Comparison of ENCODE assay signal across 14 cellular contexts in the genomic region with DNA sequence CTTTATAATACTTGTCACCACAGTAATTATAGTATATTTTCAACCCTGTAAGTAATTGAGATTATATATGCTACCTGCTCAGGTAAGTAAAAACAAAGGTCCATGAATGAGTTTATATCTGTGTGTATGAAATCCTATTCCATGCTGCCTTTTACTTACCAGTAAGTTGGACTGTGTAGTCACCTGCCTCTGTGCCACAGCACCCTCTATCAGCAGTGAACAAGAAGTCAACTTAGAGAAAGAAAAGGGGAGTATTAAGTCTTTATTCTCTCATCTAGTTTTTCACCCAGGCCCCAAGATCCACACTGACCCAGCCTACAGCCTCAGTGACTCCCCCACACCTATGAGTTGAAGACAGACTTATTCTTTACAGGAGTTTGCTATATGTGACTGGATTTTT. TPM values are rescaled to one million over a fixed set of nuclear protein-coding genes. Genes with fewer than 3 reads are reported as not detected.
DNase-seq lines count a peak whose midpoint lies in the region; ATAC-seq lines count a peak whose summit lies in the region.
"Had no signal": no experiment of that assay in that cellular context is flagged by ENCODE, and none has a peak within 500 bp of the region (broad histone marks: within the 10 kb centered on the region; RNA-seq: fewer than 3 reads in every experiment).

No MANE protein-coding gene starts in this region.

- H3K14ac ChIP-seq in mesenchymal stem cell (ENCODE audit: low read length in 2 of 2): no peak overlapping the region

- no peaks in the 10 kb centered on the region for H3K9me3 ChIP-seq in mesenchymal stem cell (ENCODE audit: control insufficient read depth, low read length)
- H3K9me3 ChIP-seq: A549 had no signal

- CTCF ChIA-PET in activated CD4-positive, alpha-beta T cell treated with anti-CD3 and anti-CD28 coated beads for 36 hours (lab: Charles Lee): no interaction called here

- H3K9me3 Mint-ChIP-seq in activated CD4-positive, alpha-beta T cell treated with anti-CD3 and anti-CD28 coated beads for 36 hours (ENCODE audit: low read depth): peaks cover 3% of the 10 kb centered on the region

- no peak overlapping the region for H2BK15ac ChIP-seq in mesenchymal stem cell (ENCODE audit: low read depth, poor library complexity, severe bottlenecking)

- no peak overlapping the region for H3K4ac ChIP-seq in mesenchymal stem cell (ENCODE audit: low read depth in 1 of 2, low read length in 2 of 2)

- no peaks in the 10 kb centered on the region for H3K27me3 Mint-ChIP-seq in activated CD4-positive, alpha-beta T cell treated with anti-CD3 and anti-CD28 coated beads for 36 hours

- H3K18ac ChIP-seq in mesenchymal stem cell (ENCODE audit: low read depth in 1 of 2, low read length in 2 of 2): no peak overlapping the region

- peaks cover 30% of the 10 kb centered on the region for H3K4me1 Mint-ChIP-seq in activated CD4-positive, alpha-beta T cell treated with anti-CD3 and anti-CD28 coated beads for 36 hours

- no peak overlapping the region for H4K8ac ChIP-seq in mesenchymal stem cell (ENCODE audit: low read length)

- ATAC-seq in activated CD4-positive, alpha-beta T cell treated with anti-CD3 and anti-CD28 coated beads for 36 hours: no peak
- ATAC-seq: A549; activated CD4-positive, CD25-positive, alpha-beta regulatory T cell treated with anti-CD3 and anti-CD28 coated beads, Interleukin-2, amount 50 U/mL, for 24 hours; right cardiac atrium had no signal

- no peak overlapping the region for H4K91ac ChIP-seq in mesenchymal stem cell (ENCODE audit: low read length)

- H3K27ac ChIP-seq in mesenchymal stem cell (ENCODE audit: low read length, poor library complexity, severe bottlenecking): no peak overlapping the region
- H3K27ac ChIP-seq: A549 had no signal

- no peaks in the 10 kb centered on the region for H3K79me1 ChIP-seq in mesenchymal stem cell (replicated peaks; ENCODE audit: low read length, poor library complexity, severe bottlenecking)

- H2AFZ ChIP-seq in mesenchymal stem cell (ENCODE audit: low read depth, low read length): no peak overlapping the region

- H3K4me1 ChIP-seq in mesenchymal stem cell (ENCODE audit: control insufficient read depth, insufficient read depth, low read depth, low read length): no peaks in the 10 kb centered on the region
- H3K4me1 ChIP-seq: A549 had no signal

- no peak overlapping the region for H3K23ac ChIP-seq in mesenchymal stem cell (ENCODE audit: low read length in 2 of 2)

- no peak overlapping the region for H3K4me2 ChIP-seq in mesenchymal stem cell (ENCODE audit: low read length, poor library complexity, severe bottlenecking)
- H3K4me2 ChIP-seq: A549 had no signal

- H3K27ac Mint-ChIP-seq in activated CD4-positive, alpha-beta T cell treated with anti-CD3 and anti-CD28 coated beads for 36 hours: no peak overlapping the region

- intact Hi-C loops in activated CD4-positive, alpha-beta T cell treated with anti-CD3 and anti-CD28 coated beads for 36 hours (cut with DNase I, micrococcal nuclease): no loop called here

- H2BK5ac ChIP-seq in mesenchymal stem cell (ENCODE audit: low read depth, low read length, poor library complexity, severe bottlenecking): no peak overlapping the region

- H3K9ac ChIP-seq in mesenchymal stem cell (ENCODE audit: low read length): no peak overlapping the region

- peaks cover 6% of the 10 kb centered on the region for H3K36me3 Mint-ChIP-seq in activated CD4-positive, alpha-beta T cell treated with anti-CD3 and anti-CD28 coated beads for 36 hours (ENCODE audit: low read depth)

- no peak overlapping the region for H2BK12ac ChIP-seq in mesenchymal stem cell (ENCODE audit: low read length in 2 of 2)

- H3K4me3 ChIP-seq in mesenchymal stem cell (ENCODE audit: insufficient read depth in 1 of 2, low read depth in 1 of 2, low read length in 2 of 2): no peak overlapping the region
- H3K4me3 ChIP-seq: A549, lung had no signal

- H2BK120ac ChIP-seq in mesenchymal stem cell (ENCODE audit: low read depth, low read length): no peak overlapping the region

- no peak overlapping the region for H3K4me3 Mint-ChIP-seq in activated CD4-positive, alpha-beta T cell treated with anti-CD3 and anti-CD28 coated beads for 36 hours

- H3K36me3 ChIP-seq in mesenchymal stem cell (ENCODE audit: control insufficient read depth in 1 of 2, insufficient read depth in 2 of 2, low read depth in 1 of 2, low read length in 2 of 2): no peaks in the 10 kb centered on the region

- peak; percentile 39 for DNase-seq in activated CD4-positive, alpha-beta T cell treated with anti-CD3 and anti-CD28 coated beads for 36 hours
- no peak for DNase-seq in activated CD4-positive, alpha-beta T cell treated with anti-CD3 and anti-CD28 coated beads for 1 hour
- peak; percentile 63 to 80 for DNase-seq in Kasumi-1 (lab: John Stamatoyannopoulos, UW)
- peak; percentile 32 for DNase-seq in amniotic epithelial cell (ENCODE audit: low read depth)
- peak; percentile 12 for DNase-seq in mesenchymal stem cell
- DNase-seq in NCI-H1048 (lab: John Stamatoyannopoulos, UW): no peak
- DNase-seq in NCI-H748 (lab: John Stamatoyannopoulos, UW; ENCODE audit: unreplicated experiment): no peak
- DNase-seq in midbrain (lab: John Stamatoyannopoulos, UW): no peak
- DNase-seq: NCI-H748 treated with DMSO at 0.1 percent for 48 hours, right cardiac atrium had no signal

- H3K27me3 ChIP-seq in mesenchymal stem cell (ENCODE audit: control insufficient read depth in 1 of 2, insufficient read depth in 1 of 2, low read length in 2 of 2): no peaks in the 10 kb centered on the region

- H2AK5ac ChIP-seq in mesenchymal stem cell (ENCODE audit: low read length, severe bottlenecking): no peak overlapping the region

- POLR2A ChIA-PET in activated CD4-positive, alpha-beta T cell treated with anti-CD3 and anti-CD28 coated beads for 36 hours (lab: Charles Lee): no interaction called here

RNA-seq across cellular contexts. Expression of a gene that starts 36.9 kb away (rescaled TPM):
- 100 to 1,000 TPM; 263 to 308 TPM for total RNA-seq in activated CD4-positive, alpha-beta T cell treated with anti-CD3 and anti-CD28 coated beads for 36 hours
- polyA plus RNA-seq in mesenchymal stem cell (2013, experiment 1 of 2): 194 TPM
- polyA plus RNA-seq in mesenchymal stem cell (2013, experiment 2 of 2): 191 TPM

RNA-seq across cellular contexts. Expression of a gene that starts 41.5 kb away (rescaled TPM):
- 1 to 10 TPM; 5.6 to 6.8 TPM for total RNA-seq in activated CD4-positive, alpha-beta T cell treated with anti-CD3 and anti-CD28 coated beads for 36 hours
- polyA plus RNA-seq in mesenchymal stem cell (2013, experiment 1 of 2): 0.06 TPM
- 0.10 TPM for polyA plus RNA-seq in mesenchymal stem cell (2013, experiment 2 of 2)
- total RNA-seq: fibroblast of lung had no signal
- polyA plus RNA-seq: A549, fibroblast of lung had no signal

Comparison
In these comparisons a context has a peak if more than half of its experiments do, and no peak if none do; other contexts are left out.
1. DNase-seq: peak in activated CD4-positive, alpha-beta T cell treated with anti-CD3 and anti-CD28 coated beads for 36 hours (single experiment), Kasumi-1 (2 of 2), amniotic epithelial cell (single experiment) and mesenchymal stem cell (single experiment); none in activated CD4-positive, alpha-beta T cell treated with anti-CD3 and anti-CD28 coated beads for 1 hour (single experiment), NCI-H1048 (single experiment), NCI-H748 (single experiment) and midbrain (single experiment).